ENCODE assay signal across 9 cellular contexts in genomic region chr6:83221886-83222479, GRCh38. TPM values are rescaled to one million over a fixed set of nuclear protein-coding genes. Genes with fewer than 3 reads are reported as not detected.
DNase-seq lines count a peak whose midpoint lies in the region; ATAC-seq and TF ChIP-seq lines count a peak whose summit lies in the region.
"Had no signal": no experiment of that assay in that cellular context is flagged by ENCODE, and none has a peak within 500 bp of the region (broad histone marks: within the 10 kb centered on the region; RNA-seq: fewer than 3 reads in every experiment).

No MANE protein-coding gene starts in this region.

- CTCF ChIA-PET in activated CD4-positive, alpha-beta memory T cell treated with anti-CD3 and anti-CD28 coated beads, Interleukin-2, amount 10 ng/mL, durations not matched to agents 7 days and 5 days (lab: Charles Lee): interaction anchor here (0.7 to 5.3 kb wide), 14 partner anchors 8 to 314 kb away, joined by 3 to 72 read pairs (median 4); partner anchors contain the start of genes DOP1A, PRSS35 and UBE3D

- H3K27ac Mint-ChIP-seq in activated CD4-positive, alpha-beta T cell treated with anti-CD3 and anti-CD28 coated beads, Interleukin-2, amount 10 ng/mL, durations not matched to agents 24 days and 14 days: no peak overlapping the region
- H3K27ac Mint-ChIP-seq in activated CD4-positive, alpha-beta memory T cell treated with anti-CD3 and anti-CD28 coated beads, Interleukin-2, amount 10 ng/mL, durations not matched to agents 7 days and 5 days: no peak overlapping the region
- H3K27ac Mint-ChIP-seq: dendritic cell treated with granulocyte-macrophage colony-stimulating factor and Interleukin-4, amounts not matched to agents 40 ng/mL and 50 ng/mL, for 4 days had no signal

- no peaks in the 10 kb centered on the region for H3K9me3 Mint-ChIP-seq in activated CD4-positive, alpha-beta T cell treated with anti-CD3 and anti-CD28 coated beads, Interleukin-2, amount 10 ng/mL, durations not matched to agents 24 days and 14 days
- H3K9me3 Mint-ChIP-seq in activated CD4-positive, alpha-beta memory T cell treated with anti-CD3 and anti-CD28 coated beads, Interleukin-2, amount 10 ng/mL, durations not matched to agents 7 days and 5 days: no peaks in the 10 kb centered on the region
- H3K9me3 Mint-ChIP-seq: dendritic cell treated with granulocyte-macrophage colony-stimulating factor and Interleukin-4, amounts not matched to agents 40 ng/mL and 50 ng/mL, for 4 days had no signal

- no peaks in the 10 kb centered on the region for H3K4me1 Mint-ChIP-seq in activated CD4-positive, alpha-beta T cell treated with anti-CD3 and anti-CD28 coated beads, Interleukin-2, amount 10 ng/mL, durations not matched to agents 24 days and 14 days
- no peaks in the 10 kb centered on the region for H3K4me1 Mint-ChIP-seq in activated CD4-positive, alpha-beta memory T cell treated with anti-CD3 and anti-CD28 coated beads, Interleukin-2, amount 10 ng/mL, durations not matched to agents 7 days and 5 days

- H3K4me3 ChIP-seq in AG09309 (ENCODE audit: control insufficient read depth, low read depth, low read length): no peak overlapping the region

- in situ Hi-C loops in GM13977 (cut with MboI; ENCODE audit: low pct_unique_long_range_greater_than_20kb, low sequenced_read_pairs, unreplicated experiment): loop anchor here (5.0 to 25.0 kb wide), 2 partner anchors 155 to 985 kb away; partner anchors contain the start of genes DOP1A, IBTK and UBE3D

- H3K27me3 Mint-ChIP-seq in activated CD4-positive, alpha-beta T cell treated with anti-CD3 and anti-CD28 coated beads, Interleukin-2, amount 10 ng/mL, durations not matched to agents 24 days and 14 days: peaks cover 3% of the 10 kb centered on the region
- H3K27me3 Mint-ChIP-seq in activated CD4-positive, alpha-beta memory T cell treated with anti-CD3 and anti-CD28 coated beads, Interleukin-2, amount 10 ng/mL, durations not matched to agents 7 days and 5 days: no peaks in the 10 kb centered on the region
- H3K27me3 Mint-ChIP-seq: dendritic cell treated with granulocyte-macrophage colony-stimulating factor and Interleukin-4, amounts not matched to agents 40 ng/mL and 50 ng/mL, for 4 days had no signal

- intact Hi-C loops in activated CD4-positive, alpha-beta T cell treated with anti-CD3 and anti-CD28 coated beads, Interleukin-2, amount 10 ng/mL, durations not matched to agents 24 days and 14 days (cut with micrococcal nuclease): loop anchor here (1.0 to 2.0 kb wide), 3 partner anchors 155 to 314 kb away; partner anchors contain the start of gene DOP1A

- ATAC-seq in HG02852 (IDR thresholded peaks at IDR 0.05; ENCODE audit: unreplicated experiment): no peak

- H3K36me3 Mint-ChIP-seq in activated CD4-positive, alpha-beta T cell treated with anti-CD3 and anti-CD28 coated beads, Interleukin-2, amount 10 ng/mL, durations not matched to agents 24 days and 14 days (ENCODE audit: low read depth): no peaks in the 10 kb centered on the region
- no peaks in the 10 kb centered on the region for H3K36me3 Mint-ChIP-seq in activated CD4-positive, alpha-beta memory T cell treated with anti-CD3 and anti-CD28 coated beads, Interleukin-2, amount 10 ng/mL, durations not matched to agents 7 days and 5 days (ENCODE audit: low read depth)

- TF ChIP-seq CTCF in AG09309 (IDR thresholded peaks at IDR 0.05; ENCODE audit: control insufficient read depth, insufficient read depth, low read depth, low read length, missing control alignments) (peak; percentile 41), GM13977 (IDR thresholded peaks at IDR 0.05; ENCODE audit: extremely low read depth, insufficient read depth, missing control alignments) (peak; percentile 51)

- no peak overlapping the region for H3K4me3 Mint-ChIP-seq in activated CD4-positive, alpha-beta T cell treated with anti-CD3 and anti-CD28 coated beads, Interleukin-2, amount 10 ng/mL, durations not matched to agents 24 days and 14 days
- H3K4me3 Mint-ChIP-seq in activated CD4-positive, alpha-beta memory T cell treated with anti-CD3 and anti-CD28 coated beads, Interleukin-2, amount 10 ng/mL, durations not matched to agents 7 days and 5 days: no peak overlapping the region
- H3K4me3 Mint-ChIP-seq: dendritic cell treated with granulocyte-macrophage colony-stimulating factor and Interleukin-4, amounts not matched to agents 40 ng/mL and 50 ng/mL, for 4 days had no signal

- POLR2A ChIA-PET in activated CD4-positive, alpha-beta memory T cell treated with anti-CD3 and anti-CD28 coated beads, Interleukin-2, amount 10 ng/mL, durations not matched to agents 7 days and 5 days (lab: Charles Lee): no interaction called here

- DNase-seq in AG09309 (ENCODE audit: low read depth) (no peak), GM13977 (ENCODE audit: low spot score) (peak; percentile 17), NCI-H1105 treated with DMSO at 0.1 percent for 48 hours (lab: John Stamatoyannopoulos, UW) (peak; percentile 57), amniotic epithelial cell (ENCODE audit: low read depth) (peak; percentile 68), kidney tubule cell (ENCODE audit: low spot score) (peak; percentile 44)
- no peak for DNase-seq in activated CD4-positive, alpha-beta T cell treated with anti-CD3 and anti-CD28 coated beads, Interleukin-2, amount 10 ng/mL, durations not matched to agents 24 days and 14 days
- no peak for DNase-seq in activated CD4-positive, alpha-beta memory T cell treated with anti-CD3 and anti-CD28 coated beads, Interleukin-2, amount 10 ng/mL, durations not matched to agents 7 days and 5 days

RNA-seq across cellular contexts. Expression of gene RWDD2A, which starts 28.8 kb away (rescaled TPM):
- total RNA-seq in activated CD4-positive, alpha-beta T cell treated with anti-CD3 and anti-CD28 coated beads, Interleukin-2, amount 10 ng/mL, durations not matched to agents 24 days and 14 days: 1.1 and 1.4 TPM in 2 replicates
- total RNA-seq in activated CD4-positive, alpha-beta memory T cell treated with anti-CD3 and anti-CD28 coated beads, Interleukin-2, amount 10 ng/mL, durations not matched to agents 7 days and 5 days: 1 to 10 TPM; 1.9 to 2.3 TPM

RNA-seq across cellular contexts. Expression of gene PGM3, which starts 28.9 kb away (rescaled TPM):
- 19.7 and 24.7 TPM in 2 replicates for total RNA-seq in activated CD4-positive, alpha-beta T cell treated with anti-CD3 and anti-CD28 coated beads, Interleukin-2, amount 10 ng/mL, durations not matched to agents 24 days and 14 days
- 10 to 100 TPM; 18.6 to 20.7 TPM for total RNA-seq in activated CD4-positive, alpha-beta memory T cell treated with anti-CD3 and anti-CD28 coated beads, Interleukin-2, amount 10 ng/mL, durations not matched to agents 7 days and 5 days

Comparison
In these comparisons a context has a peak if more than half of its experiments do, and no peak if none do; other contexts are left out.
1. DNase-seq: peak in GM13977 (single experiment), NCI-H1105 treated with DMSO at 0.1 percent for 48 hours (single experiment), amniotic epithelial cell (single experiment) and kidney tubule cell (single experiment); none in AG09309 (single experiment), activated CD4-positive, alpha-beta T cell treated with anti-CD3 and anti-CD28 coated beads, Interleukin-2, amount 10 ng/mL, durations not matched to agents 24 days and 14 days (single experiment) and activated CD4-positive, alpha-beta memory T cell treated with anti-CD3 and anti-CD28 coated beads, Interleukin-2, amount 10 ng/mL, durations not matched to agents 7 days and 5 days (single experiment).